1 cellular context compared by ENCODE assay signal in genomic region chr20:3811421-3812258, GRCh38.
TF ChIP-seq lines count a peak whose summit lies in the region.

No MANE protein-coding gene starts in this region.

TF ChIP-seq in HepG2, 621 proteins besides CTCF, POLR2A, EP300 and RAD21 (continued from another document and continues in another):
- TF ChIP-seq ZNF616 (CRISPR knock-in tag; IDR thresholded peaks at IDR 0.05; ENCODE audit: low read depth) (peak; percentile 94), ZNF577 (CRISPR knock-in tag; IDR thresholded peaks at IDR 0.05; ENCODE audit: borderline replicate concordance, low read depth) (no peak), ZNF30 (CRISPR knock-in tag; IDR thresholded peaks at IDR 0.05) (no peak), SRSF9 (IDR thresholded peaks at IDR 0.05; ENCODE audit: borderline replicate concordance, insufficient read depth, low read depth, low read length, poor library complexity, severe bottlenecking) (no peak), CHD2 (IDR thresholded peaks at IDR 0.05; ENCODE audit: low read depth, low read length) (peak; percentile 54; the same call in 1 of the 2 replicates), HES4 (CRISPR knock-in tag; IDR thresholded peaks at IDR 0.05; ENCODE audit: borderline replicate concordance) (peak; percentile 91; the same call in 1 of the 2 replicates), ZNF598 (CRISPR knock-in tag; IDR thresholded peaks at IDR 0.05; ENCODE audit: borderline replicate concordance) (0 out of 2 replicates have a peak, but pooled peaks have one; percentile 38), RFX3 (CRISPR knock-in tag; IDR thresholded peaks at IDR 0.05) (no peak; the same call in 1 of the 2 replicates), THAP9 (CRISPR knock-in tag; IDR thresholded peaks at IDR 0.05; ENCODE audit: borderline replicate concordance) (peak; percentile 75), ZBTB7B (CRISPR knock-in tag; IDR thresholded peaks at IDR 0.05) (peak; percentile 81), TBX3 (IDR thresholded peaks at IDR 0.05; ENCODE audit: borderline replicate concordance) (no peak), ARNT2 (CRISPR knock-in tag; IDR thresholded peaks at IDR 0.05; ENCODE audit: low read depth) (peak; percentile 98), ZNF841 (CRISPR knock-in tag; IDR thresholded peaks at IDR 0.05; ENCODE audit: borderline replicate concordance) (0 out of 2 replicates have a peak, but pooled peaks have one; percentile 73), DRAP1 (CRISPR knock-in tag; IDR thresholded peaks at IDR 0.05) (peak; percentile 85; the same call in 1 of the 2 replicates), STAT6 (CRISPR knock-in tag; IDR thresholded peaks at IDR 0.05; ENCODE audit: borderline replicate concordance) (no peak), PRDM15 (CRISPR knock-in tag; IDR thresholded peaks at IDR 0.05) (peak; percentile 50; the same call in 1 of the 2 replicates), TFAP4 (IDR thresholded peaks at IDR 0.05; ENCODE audit: borderline replicate concordance, low read depth) (peak; percentile 76; the same call in 1 of the 2 replicates), REPIN1 (CRISPR knock-in tag; IDR thresholded peaks at IDR 0.05; ENCODE audit: borderline replicate concordance, low read depth) (peak; percentile 96), ZNF251 (CRISPR knock-in tag; IDR thresholded peaks at IDR 0.05) (no peak; the same call in 1 of the 2 replicates), GLI4 (CRISPR knock-in tag; IDR thresholded peaks at IDR 0.05; ENCODE audit: borderline replicate concordance) (peak; percentile 98), ZNF276 (CRISPR knock-in tag; IDR thresholded peaks at IDR 0.05; ENCODE audit: low read depth) (peak; percentile 84; the same call in 1 of the 2 replicates), PATZ1 (CRISPR knock-in tag; IDR thresholded peaks at IDR 0.05) (peak; percentile 99), ETV5 (CRISPR knock-in tag; IDR thresholded peaks at IDR 0.05; ENCODE audit: borderline replicate concordance) (peak; percentile 84), ADNP (CRISPR knock-in tag; IDR thresholded peaks at IDR 0.05) (no peak), FOXC1 (CRISPR knock-in tag; IDR thresholded peaks at IDR 0.05; ENCODE audit: borderline replicate concordance) (peak; percentile 97; the same call in 1 of the 2 replicates), ZBTB25 (CRISPR knock-in tag; IDR thresholded peaks at IDR 0.05) (peak; percentile 91), CHCHD3 (CRISPR knock-in tag; IDR thresholded peaks at IDR 0.05) (peak; percentile 81; the same call in 1 of the 2 replicates), ZNF792 (CRISPR knock-in tag; IDR thresholded peaks at IDR 0.05) (peak; percentile 98), ZNF292 (CRISPR knock-in tag; IDR thresholded peaks at IDR 0.05; ENCODE audit: borderline replicate concordance, low read depth) (peak; percentile 98), UBTF (CRISPR knock-in tag; IDR thresholded peaks at IDR 0.05) (peak; percentile 84), ZNF326 (CRISPR knock-in tag; IDR thresholded peaks at IDR 0.05; ENCODE audit: borderline replicate concordance) (0 out of 2 replicates have a peak, but pooled peaks have one; percentile 58), HNRNPL (IDR thresholded peaks at IDR 0.05; ENCODE audit: low read depth, low read length) (peak; percentile 99), ZSCAN29 (CRISPR knock-in tag; conservative IDR thresholded peaks at IDR 0.05) (peak; percentile 86; the same call in 1 of the 2 replicates), NFYC (CRISPR knock-in tag; IDR thresholded peaks at IDR 0.05) (peak; percentile 64), SOX5 (CRISPR knock-in tag; IDR thresholded peaks at IDR 0.05; ENCODE audit: borderline replicate concordance) (peak; percentile 93), ZNF484 (CRISPR knock-in tag; IDR thresholded peaks at IDR 0.05; ENCODE audit: borderline replicate concordance, low read depth) (no peak), ZNF777 (CRISPR knock-in tag; IDR thresholded peaks at IDR 0.05) (peak; percentile 50; the same call in 1 of the 2 replicates), NFYB (CRISPR knock-in tag; IDR thresholded peaks at IDR 0.05) (peak; percentile 55; the same call in 1 of the 2 replicates), KLF13 (CRISPR knock-in tag; IDR thresholded peaks at IDR 0.05) (peak; percentile 78; the same call in 1 of the 2 replicates), FOXJ3 (CRISPR knock-in tag; IDR thresholded peaks at IDR 0.05; ENCODE audit: borderline replicate concordance) (peak; percentile 74; the same call in 1 of the 2 replicates), ZNF460 (CRISPR knock-in tag; IDR thresholded peaks at IDR 0.05; ENCODE audit: borderline replicate concordance) (no peak; the same call in 1 of the 2 replicates), ZEB1 (IDR thresholded peaks at IDR 0.05; ENCODE audit: insufficient replicate concordance, low read depth) (no peak), EEA1 (CRISPR knock-in tag; IDR thresholded peaks at IDR 0.05; ENCODE audit: borderline replicate concordance) (no peak), ESRRA (CRISPR knock-in tag; IDR thresholded peaks at IDR 0.05; ENCODE audit: low read depth) (no peak), ZNF331 (CRISPR knock-in tag; IDR thresholded peaks at IDR 0.05) (peak; percentile 91), NKX3-1 (CRISPR knock-in tag; IDR thresholded peaks at IDR 0.05) (peak; percentile 98)
